In genomic region chr14:105083926-105084685, GRCh38 we compare ENCODE assay signal across 17 cellular contexts. TPM values are rescaled to one million over a fixed set of nuclear protein-coding genes. Genes with fewer than 3 reads are reported as not detected.
DNase-seq lines count a peak whose midpoint lies in the region; ATAC-seq and TF ChIP-seq lines count a peak whose summit lies in the region.
"Had no signal": no experiment of that assay in that cellular context is flagged by ENCODE, and none has a peak within 500 bp of the region (broad histone marks: within the 10 kb centered on the region; RNA-seq: fewer than 3 reads in every experiment).

No MANE protein-coding gene starts in this region.

- H3K4me3 Mint-ChIP-seq in natural killer cell = peak overlapping the region; percentile 40
- no peak overlapping the region for H3K4me3 Mint-ChIP-seq in natural killer cell treated with Interleukin-12 subunit alpha and Interleukin-12 subunit beta and Interleukin-15 and Interleukin-18, amount 100 ng/mL, for 72 hours

- H4K8ac ChIP-seq in neuronal stem cell (ENCODE audit: low read depth, low read length) = no peak overlapping the region

- H3K4me2 ChIP-seq in neuronal stem cell (ENCODE audit: insufficient read depth, low read length, poor library complexity, severe bottlenecking) = no peak overlapping the region

- no peak overlapping the region for H3K27ac ChIP-seq in RWPE2 (ENCODE audit: poor library complexity, severe bottlenecking)
- no peak overlapping the region for H3K27ac ChIP-seq in neuronal stem cell (replicated peaks; ENCODE audit: low read length)
- H3K27ac ChIP-seq: SJSA1 had no signal

- H3K79me1 ChIP-seq in neuronal stem cell (ENCODE audit: low read depth, low read length) = peaks cover 5% of the 10 kb centered on the region

- no peak overlapping the region for H2BK12ac ChIP-seq in neuronal stem cell (ENCODE audit: low read length)

- no peaks in the 10 kb centered on the region for H3K9me3 Mint-ChIP-seq in natural killer cell
- H3K9me3 Mint-ChIP-seq in natural killer cell treated with Interleukin-12 subunit alpha and Interleukin-12 subunit beta and Interleukin-15 and Interleukin-18, amount 100 ng/mL, for 72 hours = no peaks in the 10 kb centered on the region

- H2AFZ ChIP-seq in neuronal stem cell (ENCODE audit: low read length) = no peak overlapping the region

- H4K91ac ChIP-seq in neuronal stem cell (ENCODE audit: low read depth, low read length, poor library complexity) = no peak overlapping the region

- no CpG with 5 or more reads among the region's 4 CpGs for WGBS in neuronal stem cell (ENCODE audit: extremely low coverage in 2 of 2, insufficient read length in 2 of 2, insufficient replicate concordance in 1 of 2), 2 donors

- H2BK15ac ChIP-seq in neuronal stem cell (ENCODE audit: low read length) = no peak overlapping the region

- H2AK5ac ChIP-seq in neuronal stem cell (ENCODE audit: low read depth, low read length) = peak overlapping the region; percentile 81

- intact Hi-C loops in natural killer cell (cut with micrococcal nuclease) = no loop called here

- no peak overlapping the region for H3K23ac ChIP-seq in neuronal stem cell (ENCODE audit: low read depth, low read length, poor library complexity)

- H3K4me1 Mint-ChIP-seq in natural killer cell = peaks cover 7 to 41% of the 10 kb centered on the region in 2 donors
- peaks cover 17 to 28% of the 10 kb centered on the region in 2 donors for H3K4me1 Mint-ChIP-seq in natural killer cell treated with Interleukin-12 subunit alpha and Interleukin-12 subunit beta and Interleukin-15 and Interleukin-18, amount 100 ng/mL, for 72 hours (ENCODE audit: low read depth in 2 of 2)

- no peak overlapping the region for H2BK120ac ChIP-seq in neuronal stem cell (ENCODE audit: low read depth, low read length)

- peak overlapping the region; percentile 21 for H3K14ac ChIP-seq in neuronal stem cell (ENCODE audit: low read length)

- H3K27ac Mint-ChIP-seq in natural killer cell = peak overlapping the region in 1 of 2 donors; percentile 8
- H3K27ac Mint-ChIP-seq in natural killer cell treated with Interleukin-12 subunit alpha and Interleukin-12 subunit beta and Interleukin-15 and Interleukin-18, amount 100 ng/mL, for 72 hours = peak overlapping the region in 1 of 2 donors; percentile 71

- H2BK5ac ChIP-seq in neuronal stem cell (ENCODE audit: low read length) = no peak overlapping the region

- TF ChIP-seq CTCF in natural killer cell (IDR thresholded peaks at IDR 0.05) (no peak), RWPE2 (IDR thresholded peaks at IDR 0.05; ENCODE audit: poor library complexity, severe bottlenecking) (no peak)

- H3K9me3 ChIP-seq in RWPE2 (ENCODE audit: severe bottlenecking) (no peaks in the 10 kb centered on the region), neuronal stem cell (replicated peaks in 1 of 2; ENCODE audit: control insufficient read depth in 2 of 2, insufficient read depth in 1 of 2, low read depth in 1 of 2, low read length in 2 of 2) (peaks cover 0 to 5% of the 10 kb centered on the region in 2 donors)
- H3K9me3 ChIP-seq: SJSA1 had no signal

- no peak overlapping the region for H3K4ac ChIP-seq in neuronal stem cell (ENCODE audit: low read length)

- peaks cover 11% of the 10 kb centered on the region for H3K27me3 ChIP-seq in RWPE2 (ENCODE audit: insufficient read depth, poor library complexity, severe bottlenecking)
- H3K27me3 ChIP-seq in neuronal stem cell (ENCODE audit: control insufficient read depth in 3 of 3, insufficient read depth in 3 of 3, low read depth in 1 of 3, low read length in 3 of 3) = peaks cover 0 to 39% (median 13%) of the 10 kb centered on the region in 3 experiments

- peaks cover 12% of the 10 kb centered on the region for H3K4me1 ChIP-seq in RWPE2 (ENCODE audit: insufficient read depth, poor library complexity, severe bottlenecking)
- H3K4me1 ChIP-seq in neuronal stem cell (ENCODE audit: control insufficient read depth in 2 of 2, insufficient read depth in 1 of 2, low read depth in 1 of 2, low read length in 2 of 2) = peaks cover 14 to 16% of the 10 kb centered on the region in 2 donors

- peak overlapping the region; percentile 76 for H3K18ac ChIP-seq in neuronal stem cell (ENCODE audit: low read length)

- DNase-seq in natural killer cell (no peak), RWPE2 (ENCODE audit: low spot score) (peak; percentile 51), neuronal stem cell (ENCODE audit: low spot score) (no peak), pons (ENCODE audit: low spot score) (no peak), hippocampal formation (lab: John Stamatoyannopoulos, UW) (no peak)
- DNase-seq in natural killer cell treated with Interleukin-12 subunit alpha and Interleukin-12 subunit beta and Interleukin-15 and Interleukin-18, amount 100 ng/mL, for 72 hours (ENCODE audit: low spot score) = no peak
- DNase-seq: Calu3; GOT3; KBM-7; NCI-H1417 treated with DMSO at 0.1 percent for 48 hours; NCI-H2029; NCI-H2171 treated with DMSO at 0.1 percent for 48 hours; NCI-H446 treated with DMSO at 0.1 percent for 48 hours; NK-92 treated with Interleukin-12 subunit alpha and Interleukin-12 subunit beta, amount 100 ng/mL, for 24 hours had no signal

- H3K36me3 Mint-ChIP-seq in natural killer cell = no peaks in the 10 kb centered on the region
- H3K36me3 Mint-ChIP-seq in natural killer cell treated with Interleukin-12 subunit alpha and Interleukin-12 subunit beta and Interleukin-15 and Interleukin-18, amount 100 ng/mL, for 72 hours = no peaks in the 10 kb centered on the region

- H3K27me3 Mint-ChIP-seq in natural killer cell (ENCODE audit: low read depth in 2 of 2) = peaks cover 0 to 3% of the 10 kb centered on the region in 2 donors
- H3K27me3 Mint-ChIP-seq in natural killer cell treated with Interleukin-12 subunit alpha and Interleukin-12 subunit beta and Interleukin-15 and Interleukin-18, amount 100 ng/mL, for 72 hours = no peaks in the 10 kb centered on the region

- ATAC-seq in natural killer cell (no peak), RWPE2 (ENCODE audit: low read depth) (no peak; the same call in 2 of the 3 replicates), HG02840 (IDR thresholded peaks at IDR 0.05; ENCODE audit: low FRiP score, unreplicated experiment) (no peak), GM18873 (IDR thresholded peaks at IDR 0.05; ENCODE audit: low FRiP score, unreplicated experiment) (no peak)
- ATAC-seq in natural killer cell treated with Interleukin-12 subunit alpha and Interleukin-12 subunit beta and Interleukin-15 and Interleukin-18, amount 100 ng/mL, for 72 hours = no peak

- H3K36me3 ChIP-seq in RWPE2 (ENCODE audit: low read depth) = no peaks in the 10 kb centered on the region
- H3K36me3 ChIP-seq in neuronal stem cell (replicated peaks in 1 of 2; ENCODE audit: control insufficient read depth in 2 of 2, insufficient read depth in 2 of 2, low read length in 2 of 2) = no peaks in the 10 kb centered on the region
- H3K36me3 ChIP-seq: SJSA1 had no signal

- no peak overlapping the region for H3K4me3 ChIP-seq in RWPE2 (ENCODE audit: severe bottlenecking)
- H3K4me3 ChIP-seq in neuronal stem cell (ENCODE audit: low read length in 2 of 2) = no peak overlapping the region
- H3K4me3 ChIP-seq: SJSA1 had no signal

- H3K9ac ChIP-seq in neuronal stem cell (ENCODE audit: low read depth, low read length, poor library complexity) = no peak overlapping the region

RNA-seq across cellular contexts. Expression of gene GPR132, which starts 18.9 kb away (rescaled TPM):
- total RNA-seq in natural killer cell = 10 to 100 TPM; 18.2 to 30.3 (median 26.7) TPM
- 10 to 100 TPM; 80.9 to 88.3 TPM for total RNA-seq in natural killer cell treated with Interleukin-12 subunit alpha and Interleukin-12 subunit beta and Interleukin-15 and Interleukin-18, amount 100 ng/mL, for 72 hours
- polyA plus RNA-seq in neuronal stem cell (2013, experiment 1 of 2) = 0.13 TPM
- polyA plus RNA-seq in neuronal stem cell (2013, experiment 2 of 2) = 0.08 TPM
- total RNA-seq: SJSA1 had no signal
